Comparison of ENCODE assay signal across 10 cellular contexts in the genomic region with DNA sequence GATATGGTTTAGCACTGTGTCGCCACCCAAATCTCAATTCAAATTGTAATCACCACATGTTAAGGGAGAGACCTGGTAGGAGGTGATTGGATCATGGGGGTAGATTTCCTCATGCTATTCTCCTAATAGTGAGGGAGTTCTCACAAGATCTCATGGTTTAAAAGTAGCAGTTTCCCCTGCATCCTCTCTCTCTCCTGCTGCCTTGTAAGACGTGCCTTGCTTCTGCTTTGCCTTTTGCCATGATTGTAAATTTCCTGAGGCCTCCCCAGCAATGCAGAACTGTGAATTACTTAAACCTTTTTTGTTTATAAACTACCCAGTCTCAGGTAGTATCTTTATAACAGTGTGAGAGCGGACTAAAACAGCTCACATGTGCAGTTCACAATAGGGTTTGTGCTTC.
"Had no signal": no experiment of that assay in that cellular context is flagged by ENCODE, and none has a peak within 500 bp of the region (broad histone marks: within the 10 kb centered on the region; RNA-seq: fewer than 3 reads in every experiment).

No MANE protein-coding gene starts in this region.

- H3K27ac Mint-ChIP-seq: GM23338, HFFc6 had no signal

- H3K9ac ChIP-seq: GM23248 had no signal

- H3K4me3 Mint-ChIP-seq: GM23338, H9, HFFc6 had no signal

- H3K9me3 ChIP-seq: HAP-1 had no signal

- FAIRE-seq: H1 had no signal

- H3K27ac ChIP-seq: GM23248 had no signal

- H3K4me3 ChIP-seq: GM23248, GM23338, HAP-1 had no signal

- H2AFZ ChIP-seq: GM23248, GM23338 had no signal

- H3K4me2 ChIP-seq: GM23338 had no signal

- ATAC-seq: GM23338, HCT116 had no signal

- H3K4me1 ChIP-seq: HAP-1 had no signal

- H3K36me3 ChIP-seq: HAP-1 had no signal

- DNase-seq: GM23248, GOT3, H7, H9, HCEC 1CT, HFFc6 had no signal

- H3K4me1 Mint-ChIP-seq: H9 had no signal
